In the genomic region with DNA sequence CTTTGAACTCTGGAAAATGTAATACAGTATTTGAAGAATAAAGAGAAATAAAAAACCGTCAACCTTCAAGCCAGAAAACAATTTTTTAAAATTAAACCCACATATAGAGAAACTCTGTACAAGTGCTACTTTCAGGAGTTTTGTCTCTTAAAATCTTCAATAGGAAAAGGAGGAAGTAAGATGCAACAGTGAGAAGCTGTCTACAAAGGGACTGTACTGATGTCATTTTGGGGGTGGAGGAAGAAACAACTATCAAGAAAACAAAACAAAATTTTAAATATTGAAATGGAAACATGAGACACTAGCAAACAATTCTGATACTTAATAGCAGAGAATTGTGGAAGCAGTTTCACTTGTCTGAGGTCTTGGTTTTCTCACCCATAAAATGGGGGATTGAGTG, we compare ENCODE assay signal across 21 cellular contexts.
DNase-seq lines count a peak whose midpoint lies in the region; ATAC-seq and TF ChIP-seq lines count a peak whose summit lies in the region.
"Had no signal": no experiment of that assay in that cellular context is flagged by ENCODE, and none has a peak within 500 bp of the region (broad histone marks: within the 10 kb centered on the region; RNA-seq: fewer than 3 reads in every experiment).

No MANE protein-coding gene starts in this region.

- no peaks in the 10 kb centered on the region for H3K23me2 ChIP-seq in H9 (ENCODE audit: insufficient read length, low read depth, low read length, poor library complexity, severe bottlenecking)

- no peaks in the 10 kb centered on the region for H3K79me2 ChIP-seq in H9 (ENCODE audit: insufficient read depth, low read length)

- H3K9me3 Mint-ChIP-seq in CD8-positive, alpha-beta T cell: no peaks in the 10 kb centered on the region
- H3K9me3 Mint-ChIP-seq in H9 (no peaks in the 10 kb centered on the region), WTC11 (no peaks in the 10 kb centered on the region)
- H3K9me3 Mint-ChIP-seq: stimulated activated naive B cell treated with anti-CD40 and anti-IgM and Interleukin-4, amounts not matched to agents 10 μg/mL and 1 μg/mL and 100 μg/mL, for 72 hours had no signal

- no peak overlapping the region for H3K4me2 ChIP-seq in H9 (ENCODE audit: insufficient read depth, insufficient read length, low read length)
- H3K4me2 ChIP-seq: SK-N-SH, smooth muscle cell had no signal

- no peak overlapping the region for H4K91ac ChIP-seq in H9 (ENCODE audit: insufficient read length, low read depth, low read length)

- H3K36me3 Mint-ChIP-seq in CD8-positive, alpha-beta T cell: peaks cover 12% of the 10 kb centered on the region
- H3K36me3 Mint-ChIP-seq in H9 (ENCODE audit: insufficient read depth in 1 of 3, low read depth in 3 of 3) (no peaks in the 10 kb centered on the region; a peak in 1 of 7 replicates), WTC11 (no peaks in the 10 kb centered on the region)

- WGBS in H9 (ENCODE audit: extremely low coverage, insufficient read length, low lambda C conversion rate): no CpG with 5 or more reads among the region's 1 CpG

- no peak overlapping the region for H3T11ph ChIP-seq in H9 (ENCODE audit: low read length)

- H3K4ac ChIP-seq in H9 (ENCODE audit: low read depth, low read length): no peak overlapping the region

- H2BK20ac ChIP-seq in H9 (ENCODE audit: low read depth, low read length, poor library complexity, severe bottlenecking): no peak overlapping the region

- no peaks in the 10 kb centered on the region for H3K27me3 ChIP-seq in CD8-positive, alpha-beta T cell (ENCODE audit: insufficient read depth, low read length)
- H3K27me3 ChIP-seq in H9 (ENCODE audit: insufficient read depth, low read length): no peaks in the 10 kb centered on the region
- H3K27me3 ChIP-seq: transverse colon had no signal

- no peak overlapping the region for H2BK15ac ChIP-seq in H9 (ENCODE audit: low read depth, low read length)

- no peak overlapping the region for H3K14ac ChIP-seq in H9 (ENCODE audit: insufficient read depth, low read length)

- H3K9ac ChIP-seq in H9 (ENCODE audit: extremely low read depth, insufficient read length, low read length): no peak overlapping the region
- H3K9ac ChIP-seq: SK-N-SH had no signal

- H4K8ac ChIP-seq in H9 (replicated peaks; ENCODE audit: insufficient read length, low read depth, low read length): no peak overlapping the region

- POLR2A ChIA-PET in CD8-positive, alpha-beta T cell (lab: Charles Lee): no interaction called here
- POLR2A ChIA-PET in WTC11 (lab: Charles Lee): no interaction called here

- no peak overlapping the region for H3K27ac ChIP-seq in CD8-positive, alpha-beta T cell (ENCODE audit: low read depth, low read length)
- no peak overlapping the region for H3K27ac ChIP-seq in H9 (ENCODE audit: insufficient read length, low read depth, low read length)
- H3K27ac ChIP-seq: epithelial cell of prostate, prostate gland, transverse colon had no signal

- no peak overlapping the region for H3K18ac ChIP-seq in H9 (ENCODE audit: insufficient read length, low read depth, low read length)

- CTCF ChIA-PET in CD8-positive, alpha-beta T cell (lab: Charles Lee): interaction anchor here (0.6 kb wide), 2 partner anchors 47 to 183 kb away, joined by 3 read pairs; no protein-coding TSS in a partner anchor
- CTCF ChIA-PET in WTC11 (lab: Charles Lee): no interaction called here

- H2AK5ac ChIP-seq in H9 (ENCODE audit: insufficient read length, low read length): no peak overlapping the region

- H3K27me3 Mint-ChIP-seq in CD8-positive, alpha-beta T cell (ENCODE audit: low read depth): no peaks in the 10 kb centered on the region
- no peaks in the 10 kb centered on the region for H3K27me3 Mint-ChIP-seq in H9 (ENCODE audit: low read depth)
- H3K27me3 Mint-ChIP-seq in WTC11 (ENCODE audit: low read depth): no peaks in the 10 kb centered on the region
- H3K27me3 Mint-ChIP-seq: stimulated activated naive B cell treated with anti-CD40 and anti-IgM and Interleukin-4, amounts not matched to agents 10 μg/mL and 1 μg/mL and 100 μg/mL, for 72 hours had no signal

- H2BK120ac ChIP-seq in H9 (ENCODE audit: low read depth, low read length, poor library complexity, severe bottlenecking): no peak overlapping the region

- intact Hi-C loops in CD8-positive, alpha-beta T cell (cut with DNase I, micrococcal nuclease): loop anchor here in 1 of 2 experiments (10.0 kb wide), 1 partner anchor 736 kb away; no protein-coding TSS in a partner anchor
- intact Hi-C loops in posterior cingulate gyrus (cut with DNase I): no loop called here

- peak overlapping the region; percentile 50 for H3K27ac Mint-ChIP-seq in CD8-positive, alpha-beta T cell
- H3K27ac Mint-ChIP-seq in H9: peak overlapping the region in 2 of 3 experiments; percentile 5 to 73; a peak in 3 of 7 replicates
- 0 out of 2 replicates have a peak overlapping the region, but pooled peaks have one; percentile 6 for H3K27ac Mint-ChIP-seq in WTC11
- H3K27ac Mint-ChIP-seq: stimulated activated naive B cell treated with anti-CD40 and anti-IgM and Interleukin-4, amounts not matched to agents 10 μg/mL and 1 μg/mL and 100 μg/mL, for 72 hours had no signal

- H2BK12ac ChIP-seq in H9 (ENCODE audit: insufficient read length, low read depth, low read length): no peak overlapping the region

- ATAC-seq in CD8-positive, alpha-beta T cell: no peak
- no peak for ATAC-seq in WTC11
- ATAC-seq in HG03175 (IDR thresholded peaks at IDR 0.05; ENCODE audit: unreplicated experiment): no peak
- no peak for ATAC-seq in HG03159 (IDR thresholded peaks at IDR 0.05; ENCODE audit: unreplicated experiment)
- ATAC-seq: left ventricle myocardium superior had no signal

- peaks cover 21% of the 10 kb centered on the region for H3K4me1 Mint-ChIP-seq in CD8-positive, alpha-beta T cell (ENCODE audit: low read depth)
- peaks cover 0 to 7% of the 10 kb centered on the region in 2 experiments; a peak in 1 of 4 replicates for H3K4me1 Mint-ChIP-seq in H9
- peaks cover 6% of the 10 kb centered on the region; the same call in 1 of the 2 replicates for H3K4me1 Mint-ChIP-seq in WTC11

- no peaks in the 10 kb centered on the region for H4K20me1 ChIP-seq in H9 (ENCODE audit: control insufficient read depth, insufficient read depth, insufficient read length)

- H3K4me1 ChIP-seq in CD8-positive, alpha-beta T cell (ENCODE audit: insufficient read depth, low read length): no peaks in the 10 kb centered on the region
- peaks cover 4% of the 10 kb centered on the region; the same call in 1 of the 2 replicates for H3K4me1 ChIP-seq in H9 (ENCODE audit: insufficient read depth, low read length)
- H3K4me1 ChIP-seq: prostate gland, transverse colon had no signal

- no peak overlapping the region for H3K4me3 Mint-ChIP-seq in CD8-positive, alpha-beta T cell
- no peak overlapping the region for H3K4me3 Mint-ChIP-seq in H9
- no peak overlapping the region for H3K4me3 Mint-ChIP-seq in WTC11
- H3K4me3 Mint-ChIP-seq: stimulated activated naive B cell treated with anti-CD40 and anti-IgM and Interleukin-4, amounts not matched to agents 10 μg/mL and 1 μg/mL and 100 μg/mL, for 72 hours had no signal

- no peak overlapping the region for H2BK5ac ChIP-seq in H9 (ENCODE audit: insufficient read length, low read length)

- H3K56ac ChIP-seq in H9 (ENCODE audit: insufficient read length, low read depth, low read length): no peak overlapping the region

- H3K9me3 ChIP-seq in CD8-positive, alpha-beta T cell (ENCODE audit: low read length): no peaks in the 10 kb centered on the region
- no peaks in the 10 kb centered on the region for H3K9me3 ChIP-seq in H9 (ENCODE audit: control insufficient read depth, low read depth, low read length)
- H3K9me3 ChIP-seq: prostate gland, SK-N-SH, transverse colon had no signal

- no peak overlapping the region for H4K5ac ChIP-seq in H9 (ENCODE audit: insufficient read length, low read depth, low read length)

- no peaks in the 10 kb centered on the region for H3K79me1 ChIP-seq in H9 (ENCODE audit: insufficient read depth, low read depth, low read length, poor library complexity, severe bottlenecking)

- H3K36me3 ChIP-seq in CD8-positive, alpha-beta T cell (ENCODE audit: insufficient read depth, low read length): no peaks in the 10 kb centered on the region
- H3K36me3 ChIP-seq: prostate gland, transverse colon had no signal

- H2AFZ ChIP-seq in H9 (ENCODE audit: low read length): no peak overlapping the region

- DNase-seq in AML-193 (lab: John Stamatoyannopoulos, UW) (peak; percentile 39 to 54), H9 (no peak), WTC11 (ENCODE audit: low spot score) (no peak), LoVo (ENCODE audit: low spot score) (no peak), posterior cingulate gyrus (no peak)
- DNase-seq in CD8-positive, alpha-beta T cell: no peak
- DNase-seq: activated CD8-positive, alpha-beta memory T cell treated with anti-CD3 and anti-CD28 coated beads for 24 hours; activated effector memory CD4-positive, alpha-beta T cell treated with Interleukin-2 at 50 U/mL for 16 hours; aorta; DMS153; left ventricle myocardium superior; NCI-H187 treated with DMSO at 0.1 percent for 48 hours; NCI-H510A; SK-N-SH; stimulated activated naive B cell treated with anti-CD40 and anti-IgM and Interleukin-4, amounts not matched to agents 10 μg/mL and 1 μg/mL and 100 μg/mL, for 72 hours; transverse colon had no signal

- no peak overlapping the region for H3K4me3 ChIP-seq in CD8-positive, alpha-beta T cell (ENCODE audit: low read depth, low read length)
- H3K4me3 ChIP-seq: prostate gland, smooth muscle cell, transverse colon had no signal

- no peak overlapping the region for H3K23ac ChIP-seq in H9 (ENCODE audit: insufficient read length, low read depth, low read length)

- no peak for TF ChIP-seq CTCF in CD8-positive, alpha-beta T cell (IDR thresholded peaks at IDR 0.05)
- TF ChIP-seq CTCF in H9 (conservative IDR thresholded peaks at IDR 0.05) (no peak), WTC11 (IDR thresholded peaks at IDR 0.05) (no peak)

TF ChIP-seq in WTC11, 78 proteins besides CTCF, POLR2A, EP300 and RAD21 (continues in another document):
- TF ChIP-seq FOXP1 (CRISPR knock-in tag; IDR thresholded peaks at IDR 0.05; ENCODE audit: borderline replicate concordance) (no peak), NR2C2 (CRISPR knock-in tag; IDR thresholded peaks at IDR 0.05) (no peak), SMAD3 (CRISPR knock-in tag; IDR thresholded peaks at IDR 0.05; ENCODE audit: borderline replicate concordance) (no peak), NFE2L1 (CRISPR knock-in tag; IDR thresholded peaks at IDR 0.05) (no peak), ZNF317 (CRISPR knock-in tag; IDR thresholded peaks at IDR 0.05; ENCODE audit: borderline replicate concordance, low read depth) (no peak)

Comparison
In these comparisons a context has a peak if more than half of its experiments do, and no peak if none do; other contexts are left out.
1. DNase-seq: peak in AML-193 (2 of 2); none in CD8-positive, alpha-beta T cell (0 of 7), H9 (single experiment), WTC11 (single experiment), LoVo (single experiment) and posterior cingulate gyrus (0 of 10).
2. Peak in every context shown above with its lines, with median percentiles within 50 percentile points of each other: H3K27ac Mint-ChIP-seq.